Comparison of ENCODE assay signal across 1 cellular context in the genomic region with DNA sequence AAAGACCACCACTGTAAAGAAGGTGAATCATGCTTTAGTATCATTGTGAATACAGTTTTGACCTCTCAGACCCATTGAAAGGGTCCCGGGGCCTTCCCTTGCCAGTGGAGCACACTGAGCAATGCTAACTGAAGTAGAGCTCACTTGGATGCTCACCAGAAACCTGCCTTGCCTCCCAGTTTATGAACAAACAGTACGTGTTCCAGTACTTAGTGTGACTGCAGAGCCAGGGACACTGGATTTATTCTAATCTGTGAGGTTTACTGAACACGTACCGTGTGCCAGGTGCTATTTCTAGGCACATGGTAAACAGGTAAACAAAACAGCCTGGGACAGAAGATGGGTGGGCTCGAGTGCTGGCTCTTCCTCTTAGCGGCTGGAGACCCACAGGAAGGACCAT.
TF ChIP-seq lines count a peak whose summit lies in the region.

No MANE protein-coding gene starts in this region.

TF ChIP-seq in GM23338, 12 proteins besides CTCF, POLR2A, EP300 and RAD21:
- TF ChIP-seq, protein P1, sequence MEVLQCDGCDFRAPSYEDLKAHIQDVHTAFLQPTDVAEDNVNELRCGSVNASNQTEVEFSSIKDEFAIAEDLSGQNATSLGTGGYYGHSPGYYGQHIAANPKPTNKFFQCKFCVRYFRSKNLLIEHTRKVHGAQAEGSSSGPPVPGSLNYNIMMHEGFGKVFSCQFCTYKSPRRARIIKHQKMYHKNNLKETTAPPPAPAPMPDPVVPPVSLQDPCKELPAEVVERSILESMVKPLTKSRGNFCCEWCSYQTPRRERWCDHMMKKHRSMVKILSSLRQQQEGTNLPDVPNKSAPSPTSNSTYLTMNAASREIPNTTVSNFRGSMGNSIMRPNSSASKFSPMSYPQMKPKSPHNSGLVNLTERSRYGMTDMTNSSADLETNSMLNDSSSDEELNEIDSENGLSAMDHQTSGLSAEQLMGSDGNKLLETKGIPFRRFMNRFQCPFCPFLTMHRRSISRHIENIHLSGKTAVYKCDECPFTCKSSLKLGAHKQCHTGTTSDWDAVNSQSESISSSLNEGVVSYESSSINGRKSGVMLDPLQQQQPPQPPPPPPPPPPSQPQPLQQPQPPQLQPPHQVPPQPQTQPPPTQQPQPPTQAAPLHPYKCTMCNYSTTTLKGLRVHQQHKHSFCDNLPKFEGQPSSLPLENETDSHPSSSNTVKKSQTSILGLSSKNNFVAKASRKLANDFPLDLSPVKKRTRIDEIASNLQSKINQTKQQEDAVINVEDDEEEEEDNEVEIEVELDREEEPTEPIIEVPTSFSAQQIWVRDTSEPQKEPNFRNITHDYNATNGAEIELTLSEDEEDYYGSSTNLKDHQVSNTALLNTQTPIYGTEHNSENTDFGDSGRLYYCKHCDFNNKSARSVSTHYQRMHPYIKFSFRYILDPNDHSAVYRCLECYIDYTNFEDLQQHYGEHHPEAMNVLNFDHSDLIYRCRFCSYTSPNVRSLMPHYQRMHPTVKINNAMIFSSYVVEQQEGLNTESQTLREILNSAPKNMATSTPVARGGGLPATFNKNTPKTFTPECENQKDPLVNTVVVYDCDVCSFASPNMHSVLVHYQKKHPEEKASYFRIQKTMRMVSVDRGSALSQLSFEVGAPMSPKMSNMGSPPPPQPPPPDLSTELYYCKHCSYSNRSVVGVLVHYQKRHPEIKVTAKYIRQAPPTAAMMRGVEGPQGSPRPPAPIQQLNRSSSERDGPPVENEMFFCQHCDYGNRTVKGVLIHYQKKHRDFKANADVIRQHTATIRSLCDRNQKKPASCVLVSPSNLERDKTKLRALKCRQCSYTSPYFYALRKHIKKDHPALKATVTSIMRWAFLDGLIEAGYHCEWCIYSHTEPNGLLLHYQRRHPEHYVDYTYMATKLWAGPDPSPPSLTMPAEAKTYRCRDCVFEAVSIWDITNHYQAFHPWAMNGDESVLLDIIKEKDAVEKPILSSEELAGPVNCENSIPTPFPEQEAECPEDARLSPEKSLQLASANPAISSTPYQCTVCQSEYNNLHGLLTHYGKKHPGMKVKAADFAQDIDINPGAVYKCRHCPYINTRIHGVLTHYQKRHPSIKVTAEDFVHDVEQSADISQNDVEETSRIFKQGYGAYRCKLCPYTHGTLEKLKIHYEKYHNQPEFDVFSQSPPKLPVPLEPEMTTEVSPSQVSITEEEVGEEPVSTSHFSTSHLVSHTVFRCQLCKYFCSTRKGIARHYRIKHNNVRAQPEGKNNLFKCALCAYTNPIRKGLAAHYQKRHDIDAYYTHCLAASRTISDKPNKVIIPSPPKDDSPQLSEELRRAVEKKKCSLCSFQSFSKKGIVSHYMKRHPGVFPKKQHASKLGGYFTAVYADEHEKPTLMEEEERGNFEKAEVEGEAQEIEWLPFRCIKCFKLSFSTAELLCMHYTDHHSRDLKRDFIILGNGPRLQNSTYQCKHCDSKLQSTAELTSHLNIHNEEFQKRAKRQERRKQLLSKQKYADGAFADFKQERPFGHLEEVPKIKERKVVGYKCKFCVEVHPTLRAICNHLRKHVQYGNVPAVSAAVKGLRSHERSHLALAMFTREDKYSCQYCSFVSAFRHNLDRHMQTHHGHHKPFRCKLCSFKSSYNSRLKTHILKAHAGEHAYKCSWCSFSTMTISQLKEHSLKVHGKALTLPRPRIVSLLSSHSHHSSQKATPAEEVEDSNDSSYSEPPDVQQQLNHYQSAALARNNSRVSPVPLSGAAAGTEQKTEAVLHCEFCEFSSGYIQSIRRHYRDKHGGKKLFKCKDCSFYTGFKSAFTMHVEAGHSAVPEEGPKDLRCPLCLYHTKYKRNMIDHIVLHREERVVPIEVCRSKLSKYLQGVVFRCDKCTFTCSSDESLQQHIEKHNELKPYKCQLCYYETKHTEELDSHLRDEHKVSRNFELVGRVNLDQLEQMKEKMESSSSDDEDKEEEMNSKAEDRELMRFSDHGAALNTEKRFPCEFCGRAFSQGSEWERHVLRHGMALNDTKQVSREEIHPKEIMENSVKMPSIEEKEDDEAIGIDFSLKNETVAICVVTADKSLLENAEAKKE (CRISPR knock-in tag; IDR thresholded peaks at IDR 0.05), result no peak
- TF ChIP-seq EZH2phosphoT487 (IDR thresholded peaks at IDR 0.05; ENCODE audit: unreplicated experiment), result no peak
- no peak for TF ChIP-seq NANOG (IDR thresholded peaks at IDR 0.05; ENCODE audit: borderline replicate concordance)
- no peak for TF ChIP-seq ZNF114 (CRISPR knock-in tag; IDR thresholded peaks at IDR 0.05)
- no peak for TF ChIP-seq JUNB (IDR thresholded peaks at IDR 0.05; ENCODE audit: unreplicated experiment)
- TF ChIP-seq STAT1 (IDR thresholded peaks at IDR 0.05; ENCODE audit: unreplicated experiment), result no peak
- TF ChIP-seq, protein P2, sequence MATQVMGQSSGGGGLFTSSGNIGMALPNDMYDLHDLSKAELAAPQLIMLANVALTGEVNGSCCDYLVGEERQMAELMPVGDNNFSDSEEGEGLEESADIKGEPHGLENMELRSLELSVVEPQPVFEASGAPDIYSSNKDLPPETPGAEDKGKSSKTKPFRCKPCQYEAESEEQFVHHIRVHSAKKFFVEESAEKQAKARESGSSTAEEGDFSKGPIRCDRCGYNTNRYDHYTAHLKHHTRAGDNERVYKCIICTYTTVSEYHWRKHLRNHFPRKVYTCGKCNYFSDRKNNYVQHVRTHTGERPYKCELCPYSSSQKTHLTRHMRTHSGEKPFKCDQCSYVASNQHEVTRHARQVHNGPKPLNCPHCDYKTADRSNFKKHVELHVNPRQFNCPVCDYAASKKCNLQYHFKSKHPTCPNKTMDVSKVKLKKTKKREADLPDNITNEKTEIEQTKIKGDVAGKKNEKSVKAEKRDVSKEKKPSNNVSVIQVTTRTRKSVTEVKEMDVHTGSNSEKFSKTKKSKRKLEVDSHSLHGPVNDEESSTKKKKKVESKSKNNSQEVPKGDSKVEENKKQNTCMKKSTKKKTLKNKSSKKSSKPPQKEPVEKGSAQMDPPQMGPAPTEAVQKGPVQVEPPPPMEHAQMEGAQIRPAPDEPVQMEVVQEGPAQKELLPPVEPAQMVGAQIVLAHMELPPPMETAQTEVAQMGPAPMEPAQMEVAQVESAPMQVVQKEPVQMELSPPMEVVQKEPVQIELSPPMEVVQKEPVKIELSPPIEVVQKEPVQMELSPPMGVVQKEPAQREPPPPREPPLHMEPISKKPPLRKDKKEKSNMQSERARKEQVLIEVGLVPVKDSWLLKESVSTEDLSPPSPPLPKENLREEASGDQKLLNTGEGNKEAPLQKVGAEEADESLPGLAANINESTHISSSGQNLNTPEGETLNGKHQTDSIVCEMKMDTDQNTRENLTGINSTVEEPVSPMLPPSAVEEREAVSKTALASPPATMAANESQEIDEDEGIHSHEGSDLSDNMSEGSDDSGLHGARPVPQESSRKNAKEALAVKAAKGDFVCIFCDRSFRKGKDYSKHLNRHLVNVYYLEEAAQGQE (IDR thresholded peaks at IDR 0.05; ENCODE audit: unreplicated experiment), result no peak
- TF ChIP-seq EZH2 (IDR thresholded peaks at IDR 0.05; ENCODE audit: low read depth, unreplicated experiment), result no peak
- TF ChIP-seq POLR2AphosphoS5 (IDR thresholded peaks at IDR 0.05; ENCODE audit: low read depth), result no peak
- no peak for TF ChIP-seq CREB1 (CRISPR knock-in tag; IDR thresholded peaks at IDR 0.05; ENCODE audit: low read depth)
- no peak for TF ChIP-seq ZNF331 (CRISPR knock-in tag; IDR thresholded peaks at IDR 0.05; ENCODE audit: low read depth)
- TF ChIP-seq, protein P3, sequence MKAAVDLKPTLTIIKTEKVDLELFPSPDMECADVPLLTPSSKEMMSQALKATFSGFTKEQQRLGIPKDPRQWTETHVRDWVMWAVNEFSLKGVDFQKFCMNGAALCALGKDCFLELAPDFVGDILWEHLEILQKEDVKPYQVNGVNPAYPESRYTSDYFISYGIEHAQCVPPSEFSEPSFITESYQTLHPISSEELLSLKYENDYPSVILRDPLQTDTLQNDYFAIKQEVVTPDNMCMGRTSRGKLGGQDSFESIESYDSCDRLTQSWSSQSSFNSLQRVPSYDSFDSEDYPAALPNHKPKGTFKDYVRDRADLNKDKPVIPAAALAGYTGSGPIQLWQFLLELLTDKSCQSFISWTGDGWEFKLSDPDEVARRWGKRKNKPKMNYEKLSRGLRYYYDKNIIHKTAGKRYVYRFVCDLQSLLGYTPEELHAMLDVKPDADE (IDR thresholded peaks at IDR 0.05), result no peak
